ENCODE assay signal across 23 cellular contexts in genomic region chr15:59549826-59550225, GRCh38.
A peak's percentile ranks its signal among the peaks of the same experiment; 100 is the strongest.
DNase-seq lines count a peak whose midpoint lies in the region; ATAC-seq and TF ChIP-seq lines count a peak whose summit lies in the region.
"Had no signal": no experiment of that assay in that cellular context is flagged by ENCODE, and none has a peak within 500 bp of the region (broad histone marks: within the 10 kb centered on the region; RNA-seq: fewer than 3 reads in every experiment).

No MANE protein-coding gene starts in this region.

- ATAC-seq in WTC11 (peak; percentile 66), Right ventricle myocardium superior (ENCODE audit: poor library complexity) (no peak)

- intact Hi-C loops in Right ventricle myocardium superior (cut with DNase I) = no loop called here

- WGBS in hepatocyte (ENCODE audit: low lambda C conversion rate, missing lambda C conversion rate) = 6% methylated on average over 1 of the region's 1 CpG

- peaks cover 13% of the 10 kb centered on the region for H3K36me3 Mint-ChIP-seq in WTC11
- no peaks in the 10 kb centered on the region for H3K36me3 Mint-ChIP-seq in activated T-cell treated with anti-CD3 and anti-CD28 coated beads, Interleukin-2, amount 50 U/mL, for 24 hours (ENCODE audit: low read depth)

- H3K36me3 ChIP-seq in hepatocyte (replicated peaks; ENCODE audit: insufficient read depth, low read depth) (no peaks in the 10 kb centered on the region), mucosa of rectum (ENCODE audit: control insufficient read depth in 2 of 2, insufficient read depth in 2 of 2, low read length in 2 of 2) (no peaks in the 10 kb centered on the region)
- H3K36me3 ChIP-seq: BLaER1, HAP-1 had no signal

- H3K27me3 Mint-ChIP-seq in WTC11 (ENCODE audit: low read depth) = peaks cover 94% of the 10 kb centered on the region
- H3K27me3 Mint-ChIP-seq in activated T-cell treated with anti-CD3 and anti-CD28 coated beads, Interleukin-2, amount 50 U/mL, for 24 hours = no peaks in the 10 kb centered on the region

- peaks cover 13% of the 10 kb centered on the region for H3K9me3 Mint-ChIP-seq in WTC11
- no peaks in the 10 kb centered on the region for H3K9me3 Mint-ChIP-seq in activated T-cell treated with anti-CD3 and anti-CD28 coated beads, Interleukin-2, amount 50 U/mL, for 24 hours
- H3K9me3 Mint-ChIP-seq: CD4-positive, alpha-beta T cell; HFFc6 had no signal

- POLR2A ChIA-PET in WTC11 (lab: Charles Lee) = no interaction called here

- CTCF ChIA-PET in WTC11 (lab: Charles Lee) = interaction anchor here (1.3 to 3.4 kb wide), 3 partner anchors 14 to 21 kb away, joined by 3 to 20 read pairs (median 14); no protein-coding TSS in a partner anchor

- no peak overlapping the region for H3K4me3 Mint-ChIP-seq in WTC11
- H3K4me3 Mint-ChIP-seq in activated T-cell treated with anti-CD3 and anti-CD28 coated beads, Interleukin-2, amount 50 U/mL, for 24 hours = no peak overlapping the region
- H3K4me3 Mint-ChIP-seq: CD4-positive, alpha-beta T cell; HFFc6 had no signal

- H3K9me3 ChIP-seq in hepatocyte (ENCODE audit: low read depth) = no peaks in the 10 kb centered on the region
- no peaks in the 10 kb centered on the region for H3K9me3 ChIP-seq in mucosa of rectum (ENCODE audit: control insufficient read depth in 2 of 2, low read length in 2 of 2)
- H3K9me3 ChIP-seq: BLaER1, HAP-1 had no signal

- DNase-seq in ELF-1 (ENCODE audit: low read depth, low spot score) = peak; percentile 52
- DNase-seq in WTC11 (ENCODE audit: low spot score) = no peak
- DNase-seq in hepatocyte (ENCODE audit: low spot score) = no peak
- no peak for DNase-seq in activated naive CD4-positive, alpha-beta T cell (lab: John Stamatoyannopoulos, UW)
- no peak for DNase-seq in activated T-cell treated with anti-CD3 and anti-CD28 coated beads, Interleukin-2, amount 50 U/mL, for 24 hours
- no peak for DNase-seq in Right ventricle myocardium superior
- no peak for DNase-seq in foreskin melanocyte
- DNase-seq: CD4-positive, alpha-beta T cell; DMS53; GOT3; HFFc6; NCI-H1048; NCI-H1694; NCI-H2029 treated with DMSO at 0.1 percent for 48 hours; NCI-H446 treated with DMSO at 0.1 percent for 48 hours; NCI-H82; NK-92 treated with Interleukin-12 subunit alpha and Interleukin-12 subunit beta, amount 100 ng/mL, for 24 hours; PC-9; RPMI8226; SHP77 had no signal

- peak overlapping the region; percentile 55 for H3K27ac ChIP-seq in hepatocyte
- H3K27ac ChIP-seq in mucosa of rectum (ENCODE audit: low read depth in 2 of 2, low read length in 2 of 2) = peak overlapping the region; percentile 86 to 90
- H3K27ac ChIP-seq: BLaER1, PC-9 had no signal

- no peaks in the 10 kb centered on the region for H3K79me2 ChIP-seq in hepatocyte

- no peak overlapping the region for H3K27ac Mint-ChIP-seq in WTC11
- no peak overlapping the region for H3K27ac Mint-ChIP-seq in activated T-cell treated with anti-CD3 and anti-CD28 coated beads, Interleukin-2, amount 50 U/mL, for 24 hours
- H3K27ac Mint-ChIP-seq: CD4-positive, alpha-beta T cell; HFFc6 had no signal

- H3K4me1 Mint-ChIP-seq in WTC11 = peaks cover 24% of the 10 kb centered on the region
- no peaks in the 10 kb centered on the region for H3K4me1 Mint-ChIP-seq in activated T-cell treated with anti-CD3 and anti-CD28 coated beads, Interleukin-2, amount 50 U/mL, for 24 hours (ENCODE audit: low read depth)

- H4K20me1 ChIP-seq in hepatocyte (ENCODE audit: insufficient read depth, poor library complexity, severe bottlenecking) = no peaks in the 10 kb centered on the region
- H4K20me1 ChIP-seq: BLaER1 had no signal

- H2AFZ ChIP-seq in hepatocyte = no peak overlapping the region
- H2AFZ ChIP-seq: PC-9 had no signal

- H3K4me1 ChIP-seq in hepatocyte (ENCODE audit: insufficient read depth) (peaks cover 12% of the 10 kb centered on the region), mucosa of rectum (ENCODE audit: control insufficient read depth in 2 of 2, insufficient read depth in 2 of 2, low read length in 2 of 2) (peaks cover 16 to 45% of the 10 kb centered on the region in 2 donors)
- H3K4me1 ChIP-seq: BLaER1 had no signal

- no peaks in the 10 kb centered on the region for H3K9me2 ChIP-seq in hepatocyte (replicated peaks; ENCODE audit: insufficient read depth)

- TF ChIP-seq CTCF in WTC11 (IDR thresholded peaks at IDR 0.05) (no peak), hepatocyte (IDR thresholded peaks at IDR 0.05; ENCODE audit: poor library complexity) (no peak)

- H3K27me3 ChIP-seq in hepatocyte = no peaks in the 10 kb centered on the region
- no peaks in the 10 kb centered on the region for H3K27me3 ChIP-seq in mucosa of rectum (ENCODE audit: control insufficient read depth in 2 of 2, insufficient read depth in 2 of 2, low read length in 2 of 2)
- H3K27me3 ChIP-seq: BLaER1 had no signal

- peak overlapping the region; percentile 1 to 60 for H3K9ac ChIP-seq in mucosa of rectum (ENCODE audit: low read depth in 1 of 2, low read length in 2 of 2)
- H3K9ac ChIP-seq: BLaER1 had no signal

- H3K4me2 ChIP-seq in hepatocyte = no peak overlapping the region
- H3K4me2 ChIP-seq: BLaER1, PC-9 had no signal

- H3K4me3 ChIP-seq in hepatocyte = no peak overlapping the region
- no peak overlapping the region for H3K4me3 ChIP-seq in mucosa of rectum (ENCODE audit: low read length in 2 of 2)
- H3K4me3 ChIP-seq: BLaER1, HAP-1, PC-9 had no signal

TF ChIP-seq in WTC11, 78 proteins besides CTCF, POLR2A, EP300 and RAD21:
- TF ChIP-seq ZNF512 (CRISPR knock-in tag; IDR thresholded peaks at IDR 0.05; ENCODE audit: borderline replicate concordance) = no peak
- no peak for TF ChIP-seq NFYB (CRISPR knock-in tag; conservative IDR thresholded peaks at IDR 0.05; ENCODE audit: low read depth)
- TF ChIP-seq MYBL2 (CRISPR knock-in tag; IDR thresholded peaks at IDR 0.05) = no peak
- TF ChIP-seq, protein P1, sequence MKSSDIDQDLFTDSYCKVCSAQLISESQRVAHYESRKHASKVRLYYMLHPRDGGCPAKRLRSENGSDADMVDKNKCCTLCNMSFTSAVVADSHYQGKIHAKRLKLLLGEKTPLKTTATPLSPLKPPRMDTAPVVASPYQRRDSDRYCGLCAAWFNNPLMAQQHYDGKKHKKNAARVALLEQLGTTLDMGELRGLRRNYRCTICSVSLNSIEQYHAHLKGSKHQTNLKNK (CRISPR knock-in tag; IDR thresholded peaks at IDR 0.05) = no peak
- TF ChIP-seq PRDM15 (CRISPR knock-in tag; IDR thresholded peaks at IDR 0.05) = no peak
- TF ChIP-seq MAX (CRISPR knock-in tag; IDR thresholded peaks at IDR 0.05) = no peak
- TF ChIP-seq, protein P2, sequence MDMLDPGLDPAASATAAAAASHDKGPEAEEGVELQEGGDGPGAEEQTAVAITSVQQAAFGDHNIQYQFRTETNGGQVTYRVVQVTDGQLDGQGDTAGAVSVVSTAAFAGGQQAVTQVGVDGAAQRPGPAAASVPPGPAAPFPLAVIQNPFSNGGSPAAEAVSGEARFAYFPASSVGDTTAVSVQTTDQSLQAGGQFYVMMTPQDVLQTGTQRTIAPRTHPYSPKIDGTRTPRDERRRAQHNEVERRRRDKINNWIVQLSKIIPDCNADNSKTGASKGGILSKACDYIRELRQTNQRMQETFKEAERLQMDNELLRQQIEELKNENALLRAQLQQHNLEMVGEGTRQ (CRISPR knock-in tag; IDR thresholded peaks at IDR 0.05) = no peak
- no peak for TF ChIP-seq ZNF423 (CRISPR knock-in tag; IDR thresholded peaks at IDR 0.05)
- no peak for TF ChIP-seq TEAD1 (CRISPR knock-in tag; IDR thresholded peaks at IDR 0.05)
